In genomic region chr14:105842105-105842504, GRCh38 we compare ENCODE assay signal across 22 cellular contexts.
DNase-seq lines count a peak whose midpoint lies in the region; ATAC-seq and TF ChIP-seq lines count a peak whose summit lies in the region.
"Had no signal": no experiment of that assay in that cellular context is flagged by ENCODE, and none has a peak within 500 bp of the region (broad histone marks: within the 10 kb centered on the region; RNA-seq: fewer than 3 reads in every experiment).

No MANE protein-coding gene starts in this region.

- ATAC-seq in HG03097 (IDR thresholded peaks at IDR 0.05; ENCODE audit: low FRiP score, unreplicated experiment) (no peak), GM18517 (IDR thresholded peaks at IDR 0.05; ENCODE audit: unreplicated experiment) (no peak)
- ATAC-seq: T-cell had no signal

- peak; percentile 2 for DNase-seq in D341Med (ENCODE audit: low spot score)
- DNase-seq in NCI-H1694 (lab: John Stamatoyannopoulos, UW): peak; percentile 69
- DNase-seq in coronary artery (ENCODE audit: low spot score): peak; percentile 36
- DNase-seq in posterior vena cava (ENCODE audit: low spot score): peak; percentile 35
- no peak for DNase-seq in mucosa of gallbladder (ENCODE audit: low spot score)
- DNase-seq: CD4-positive, CD25-positive, alpha-beta regulatory T cell; GDM1; GM23248; H9; HFFc6; KG1; NCI-H1092 treated with DMSO at 0.1 percent for 48 hours; NCI-H1436 treated with DMSO at 0.1 percent for 48 hours; NCI-H2029 treated with DMSO at 0.1 percent for 48 hours; NCI-H524 treated with DMSO at 0.1 percent for 48 hours; OCI-M1 had no signal

- intact Hi-C loops in posterior vena cava (cut with DNase I): no loop called here

- no peak for TF ChIP-seq CTCF in coronary artery (IDR thresholded peaks at IDR 0.05)

- no peak overlapping the region for H3K4me3 ChIP-seq in coronary artery
- H3K4me3 ChIP-seq: A549, GM23248, SJCRH30 had no signal

- H3K27ac ChIP-seq in coronary artery: no peak overlapping the region
- H3K27ac ChIP-seq: A549, GM23248, HL-60, SJCRH30 had no signal
